14 cellular contexts compared by ENCODE assay signal in genomic region chr10:8453587-8453986, GRCh38.
A peak's percentile ranks its signal among the peaks of the same experiment; 100 is the strongest.
DNase-seq lines count a peak whose midpoint lies in the region; ATAC-seq and TF ChIP-seq lines count a peak whose summit lies in the region.
"Had no signal": no experiment of that assay in that cellular context is flagged by ENCODE, and none has a peak within 500 bp of the region (broad histone marks: within the 10 kb centered on the region; RNA-seq: fewer than 3 reads in every experiment).

No MANE protein-coding gene starts in this region.

- POLR2A ChIA-PET in WTC11 (lab: Charles Lee), result no interaction called here

- no peak for TF ChIP-seq CTCF in WTC11 (IDR thresholded peaks at IDR 0.05)
- TF ChIP-seq CTCF in sigmoid colon (IDR thresholded peaks at IDR 0.05), result no peak

- no peak overlapping the region for H3K4me3 ChIP-seq in sigmoid colon
- H3K4me3 ChIP-seq: BLaER1, HAP-1 had no signal

- no peaks in the 10 kb centered on the region for H3K36me3 ChIP-seq in sigmoid colon
- H3K36me3 ChIP-seq: BLaER1, HAP-1 had no signal

- no peak overlapping the region for H3K27ac ChIP-seq in sigmoid colon
- H3K27ac ChIP-seq: BLaER1 had no signal

- no peak overlapping the region for H3K4me3 Mint-ChIP-seq in WTC11
- H3K4me3 Mint-ChIP-seq: IgD-negative memory B cell had no signal

- H3K27ac Mint-ChIP-seq in WTC11, result no peak overlapping the region
- H3K27ac Mint-ChIP-seq: IgD-negative memory B cell had no signal

- H3K4me1 ChIP-seq in sigmoid colon, result no peaks in the 10 kb centered on the region
- H3K4me1 ChIP-seq: BLaER1, HAP-1 had no signal

- H3K27me3 ChIP-seq in sigmoid colon, result no peaks in the 10 kb centered on the region
- H3K27me3 ChIP-seq: BLaER1 had no signal

- H3K27me3 Mint-ChIP-seq in WTC11 (ENCODE audit: low read depth), result no peaks in the 10 kb centered on the region
- H3K27me3 Mint-ChIP-seq: IgD-negative memory B cell had no signal

- intact Hi-C loops in Right ventricle myocardium superior (cut with DNase I), result no loop called here
- intact Hi-C loops in sigmoid colon (cut with DNase I), result no loop called here

- DNase-seq in HT-29 (ENCODE audit: low spot score), result peak; percentile 20
- no peak for DNase-seq in WTC11 (ENCODE audit: low spot score)
- peak; percentile 53 for DNase-seq in Right ventricle myocardium superior
- DNase-seq in sigmoid colon, result peak; percentile 65
- no peak for DNase-seq in NOMO-1 treated with dmso at 0.1 percent for 144 hours (lab: John Stamatoyannopoulos, UW; ENCODE audit: unreplicated experiment)
- DNase-seq: DMS53, foreskin fibroblast, NCI-H1694, NCI-H524 treated with DMSO at 0.1 percent for 48 hours had no signal

- peaks cover 4% of the 10 kb centered on the region for H3K4me1 Mint-ChIP-seq in WTC11
- H3K4me1 Mint-ChIP-seq: IgD-negative memory B cell had no signal

- 38 to 51% methylated on average over 7 of the region's 7 CpGs for WGBS in sigmoid colon, 2 donors

- no peak for TF ChIP-seq POLR2A in sigmoid colon (IDR thresholded peaks at IDR 0.05)

- 0 out of 2 replicates have a peak, but pooled peaks cover 4% of the 10 kb centered on the region for H3K36me3 Mint-ChIP-seq in WTC11
- H3K36me3 Mint-ChIP-seq: IgD-negative memory B cell had no signal

- ATAC-seq in WTC11, result peak; percentile 30; the same call in 1 of the 2 replicates
- peak; percentile 56 for ATAC-seq in Right ventricle myocardium superior (ENCODE audit: poor library complexity)
- no peak for ATAC-seq in GM19351 (IDR thresholded peaks at IDR 0.05; ENCODE audit: unreplicated experiment)
- ATAC-seq in HG03442 (IDR thresholded peaks at IDR 0.05; ENCODE audit: unreplicated experiment), result no peak

- H3K9me3 Mint-ChIP-seq in WTC11, result peaks cover 16% of the 10 kb centered on the region

- TF ChIP-seq EP300 in sigmoid colon (IDR thresholded peaks at IDR 0.05), result no peak

- CTCF ChIA-PET in WTC11 (lab: Charles Lee), result no interaction called here

- H3K9me3 ChIP-seq in sigmoid colon, result peaks cover 0 to 12% (median 0%) of the 10 kb centered on the region in 4 donors
- H3K9me3 ChIP-seq: HAP-1 had no signal

TF ChIP-seq in WTC11, 78 proteins besides CTCF, POLR2A, EP300 and RAD21:
- TF ChIP-seq PREB (CRISPR knock-in tag; IDR thresholded peaks at IDR 0.05; ENCODE audit: borderline replicate concordance) (no peak), ETV6 (CRISPR knock-in tag; IDR thresholded peaks at IDR 0.05) (no peak), USF2 (CRISPR knock-in tag; IDR thresholded peaks at IDR 0.05) (no peak), MYBL2 (CRISPR knock-in tag; IDR thresholded peaks at IDR 0.05) (no peak), ZMAT4 (CRISPR knock-in tag; IDR thresholded peaks at IDR 0.05) (no peak), CREB1 (CRISPR knock-in tag; IDR thresholded peaks at IDR 0.05) (no peak), NR2C2 (CRISPR knock-in tag; IDR thresholded peaks at IDR 0.05) (no peak), MAX (CRISPR knock-in tag; IDR thresholded peaks at IDR 0.05) (no peak), ZNF138 (CRISPR knock-in tag; conservative IDR thresholded peaks at IDR 0.05) (no peak), ESRRA (CRISPR knock-in tag; IDR thresholded peaks at IDR 0.05; ENCODE audit: borderline replicate concordance) (no peak), PRDM15 (CRISPR knock-in tag; IDR thresholded peaks at IDR 0.05) (no peak), E2F4 (CRISPR knock-in tag; IDR thresholded peaks at IDR 0.05; ENCODE audit: borderline replicate concordance, low read depth) (no peak), FOXP4 (CRISPR knock-in tag; IDR thresholded peaks at IDR 0.05) (no peak), ZNF396 (CRISPR knock-in tag; IDR thresholded peaks at IDR 0.05; ENCODE audit: borderline replicate concordance) (no peak), ZNF671 (CRISPR knock-in tag; IDR thresholded peaks at IDR 0.05) (no peak), ZNF121 (CRISPR knock-in tag; IDR thresholded peaks at IDR 0.05) (no peak), TEAD1 (CRISPR knock-in tag; IDR thresholded peaks at IDR 0.05) (no peak), ZNF317 (CRISPR knock-in tag; IDR thresholded peaks at IDR 0.05; ENCODE audit: borderline replicate concordance, low read depth) (no peak), ZNF219 (CRISPR knock-in tag; IDR thresholded peaks at IDR 0.05; ENCODE audit: borderline replicate concordance) (no peak), SMAD4 (CRISPR knock-in tag; IDR thresholded peaks at IDR 0.05) (no peak)
TF ChIP-seq in WTC11: peak in this region for 0.

Comparison
In these comparisons a context has a peak if more than half of its experiments do, and no peak if none do; other contexts are left out.
1. DNase-seq: peak in HT-29 (single experiment), Right ventricle myocardium superior (single experiment) and sigmoid colon (single experiment); none in WTC11 (single experiment) and NOMO-1 treated with dmso at 0.1 percent for 144 hours (single experiment).
2. ATAC-seq: peak in WTC11 (single experiment) and Right ventricle myocardium superior (single experiment); none in GM19351 (single experiment) and HG03442 (single experiment).